Comparison of ENCODE assay signal across 10 cellular contexts in genomic region chr22:39185601-39186012, GRCh38. TPM values are rescaled to one million over a fixed set of nuclear protein-coding genes. Genes with fewer than 3 reads are reported as not detected.
DNase-seq lines count a peak whose midpoint lies in the region; ATAC-seq and TF ChIP-seq lines count a peak whose summit lies in the region.
"Had no signal": no experiment of that assay in that cellular context is flagged by ENCODE, and none has a peak within 500 bp of the region (broad histone marks: within the 10 kb centered on the region; RNA-seq: fewer than 3 reads in every experiment).

No MANE protein-coding gene starts in this region.

- H3K27me3 Mint-ChIP-seq in type B pancreatic cell: no peaks in the 10 kb centered on the region

- no peak overlapping the region for H3K4me3 Mint-ChIP-seq in type B pancreatic cell

- H3K4me1 Mint-ChIP-seq in type B pancreatic cell (ENCODE audit: unreplicated experiment): peaks cover 4% of the 10 kb centered on the region

- H3K36me3 Mint-ChIP-seq in type B pancreatic cell: no peaks in the 10 kb centered on the region

- H3K36me3 ChIP-seq in mucosa of descending colon (ENCODE audit: low read depth) (no peaks in the 10 kb centered on the region), HAP-1 (replicated peaks) (no peaks in the 10 kb centered on the region)

- H3K9me3 Mint-ChIP-seq in type B pancreatic cell: no peaks in the 10 kb centered on the region

- DNase-seq in SK-MEL-5 (ENCODE audit: low read depth, low spot score) (peak; percentile 11), foreskin fibroblast (peak; percentile 87 to 93), mucosa of descending colon (peak in 1 of 3 donors; percentile 33), type B pancreatic cell (ENCODE audit: extremely low spot score, unreplicated experiment) (no peak), NCI-H1048 (lab: John Stamatoyannopoulos, UW) (no peak), NCI-H2227 treated with DMSO at 0.1 percent for 48 hours (lab: John Stamatoyannopoulos, UW) (no peak), HAP-1 (ENCODE audit: low spot score in 2 of 2) (no peak)
- DNase-seq in stimulated activated CD4-positive, alpha-beta T cell treated with anti-CD3 and anti-CD28 coated beads, Interleukin-1b, Interleukin-23, amount 100 ng/mL, for 48 hours: no peak
- DNase-seq: effector CD4-positive, alpha-beta T cell; NCI-H1694 had no signal

- no peaks in the 10 kb centered on the region for H3K27me3 ChIP-seq in HAP-1 (ENCODE audit: low read depth)

- H3K9me3 ChIP-seq in mucosa of descending colon (no peaks in the 10 kb centered on the region), HAP-1 (0 out of 2 replicates have a peak, but pooled peaks cover 2% of the 10 kb centered on the region)

- peak; percentile 59 for ATAC-seq in mucosa of descending colon

- intact Hi-C loops in mucosa of descending colon (cut with DNase I, micrococcal nuclease): no loop called here

- H3K4me1 ChIP-seq in mucosa of descending colon (ENCODE audit: low read depth): no peaks in the 10 kb centered on the region
- H3K4me1 ChIP-seq in HAP-1: no peaks in the 10 kb centered on the region

- H3K27ac Mint-ChIP-seq in type B pancreatic cell: no peak overlapping the region

- TF ChIP-seq CTCF in foreskin fibroblast (IDR thresholded peaks at IDR 0.05; ENCODE audit: low read depth, low read length): peak; percentile 51
- no peak for TF ChIP-seq CTCF in mucosa of descending colon (IDR thresholded peaks at IDR 0.05)
- peak; percentile 16 for TF ChIP-seq CTCF in type B pancreatic cell (conservative IDR thresholded peaks at IDR 0.05)

- in situ Hi-C loops in SK-MEL-5 (cut with HindIII; ENCODE audit: low pct_unique_long_range_greater_than_20kb, low sequenced_read_pairs) (no loop called here), HAP-1 (cut with MboI; ENCODE audit: low sequenced_read_pairs) (no loop called here)

- H3K4me3 ChIP-seq in foreskin fibroblast (ENCODE audit: low read depth in 1 of 2, low read length in 2 of 2) (no peak overlapping the region), mucosa of descending colon (no peak overlapping the region), HAP-1 (no peak overlapping the region)

RNA-seq across cellular contexts. Expression of gene CBX7, which starts 33.1 kb away (rescaled TPM):
- total RNA-seq in SK-MEL-5 (2014; rRNA removed; shearing (Covaris generic)): 2.7 and 4.7 TPM in 2 replicates
- 14.7 and 24.5 TPM in 2 replicates for polyA plus RNA-seq in SK-MEL-5 (2015; cell fraction: cytosol; rRNA removed)
- polyA plus RNA-seq in SK-MEL-5 (2015; cell fraction: nucleus; rRNA removed): 33.0 and 37.6 TPM in 2 replicates
- 100 to 1,000 TPM in 1 of 3 donors, 10 to 100 TPM in 2; 23.6 to 125 (median 29.2) TPM for total RNA-seq in mucosa of descending colon
- total RNA-seq in type B pancreatic cell (ENCODE audit: low replicate concordance): 4.8 and 5.0 TPM in 2 replicates

RNA-seq across cellular contexts. Expression of gene PDGFB, which starts 59.2 kb away (rescaled TPM):
- total RNA-seq in SK-MEL-5 (2014; rRNA removed; shearing (Covaris generic)): 0.05 TPM in 1 of 2 replicates, not detected in the other
- polyA plus RNA-seq in SK-MEL-5 (2015; cell fraction: cytosol; rRNA removed): 0.18 and 0.28 TPM in 2 replicates
- not detected in 2 replicates for polyA plus RNA-seq in SK-MEL-5 (2015; cell fraction: nucleus; rRNA removed)
- total RNA-seq in mucosa of descending colon (10 to 100 TPM in 1 of 3 donors, 1 to 10 TPM in 2; 1.8 to 16.6 (median 5.4) TPM), type B pancreatic cell (ENCODE audit: low replicate concordance) (2.9 and 5.1 TPM in 2 replicates)

Comparison
In these comparisons a context has a peak if more than half of its experiments do, and no peak if none do; other contexts are left out.
1. DNase-seq: peak in SK-MEL-5 (single experiment) and foreskin fibroblast (2 of 2); none in type B pancreatic cell (single experiment), stimulated activated CD4-positive, alpha-beta T cell treated with anti-CD3 and anti-CD28 coated beads, Interleukin-1b, Interleukin-23, amount 100 ng/mL, for 48 hours (single experiment), NCI-H1048 (single experiment), NCI-H2227 treated with DMSO at 0.1 percent for 48 hours (single experiment) and HAP-1 (0 of 2).